1 cellular context compared by ENCODE assay signal in the genomic region with DNA sequence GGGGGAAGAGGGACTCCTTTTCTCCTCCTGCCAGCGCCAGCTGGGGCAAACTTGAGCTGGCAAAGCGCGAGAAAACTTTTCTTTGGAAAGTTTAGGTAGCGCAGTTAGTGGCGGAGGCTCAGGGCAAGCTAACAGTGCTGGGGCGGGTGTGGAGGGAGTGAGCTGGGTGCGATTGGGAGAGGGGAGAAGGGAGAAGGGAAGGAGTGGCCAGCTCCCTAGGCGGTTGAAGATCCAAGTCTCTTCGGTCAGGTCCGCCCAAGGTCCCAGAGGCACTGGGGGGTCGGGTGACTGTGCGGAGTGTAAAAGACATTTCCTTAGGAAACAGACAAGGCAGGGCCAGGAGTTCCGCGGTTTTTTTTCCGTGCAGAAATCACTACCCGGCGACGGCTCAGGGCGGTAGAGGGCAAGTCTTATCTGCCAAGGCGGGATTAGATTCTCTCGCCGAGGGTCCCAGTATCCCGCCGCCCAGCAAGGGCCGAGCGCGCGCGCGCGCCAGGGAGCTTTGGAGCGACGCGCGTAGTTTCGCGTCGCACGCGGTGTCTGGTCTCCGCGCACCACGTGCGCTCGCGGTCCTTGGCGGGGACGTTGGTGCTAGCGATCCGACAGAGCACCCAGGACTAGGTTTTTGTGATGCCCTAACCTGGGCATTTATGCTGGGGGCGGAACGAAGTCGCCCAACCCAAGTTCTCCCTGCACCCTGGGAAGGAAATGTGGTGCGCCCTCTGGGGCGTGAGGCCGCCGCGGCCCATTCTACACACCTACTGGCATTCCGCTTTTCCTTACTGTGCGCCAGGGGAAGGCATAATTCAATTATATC.
A peak's percentile ranks its signal among the peaks of the same experiment; 100 is the strongest.
TF ChIP-seq lines count a peak whose summit lies in the region.

No MANE protein-coding gene starts in this region.

TF ChIP-seq in WTC11, 78 proteins besides CTCF, POLR2A, EP300 and RAD21 (continued from another document and continues in another):
- TF ChIP-seq ZBTB43 (CRISPR knock-in tag; IDR thresholded peaks at IDR 0.05), result no peak
- TF ChIP-seq ZNF232 (CRISPR knock-in tag; IDR thresholded peaks at IDR 0.05), result no peak
- 0 out of 2 replicates have a peak, but pooled peaks have one; percentile 12 for TF ChIP-seq KAT7 (CRISPR knock-in tag; IDR thresholded peaks at IDR 0.05; ENCODE audit: borderline replicate concordance)
- TF ChIP-seq NR1H2 (CRISPR knock-in tag; IDR thresholded peaks at IDR 0.05), result no peak
- no peak for TF ChIP-seq TP53 (CRISPR knock-in tag; IDR thresholded peaks at IDR 0.05)
- TF ChIP-seq CDX4 (CRISPR knock-in tag; IDR thresholded peaks at IDR 0.05; ENCODE audit: borderline replicate concordance), result no peak
- no peak for TF ChIP-seq PRDM15 (CRISPR knock-in tag; IDR thresholded peaks at IDR 0.05)
- no peak for TF ChIP-seq ATF3 (CRISPR knock-in tag; conservative IDR thresholded peaks at IDR 0.05)
- TF ChIP-seq FOXK1 (CRISPR knock-in tag; IDR thresholded peaks at IDR 0.05), result no peak
- TF ChIP-seq, protein P1, sequence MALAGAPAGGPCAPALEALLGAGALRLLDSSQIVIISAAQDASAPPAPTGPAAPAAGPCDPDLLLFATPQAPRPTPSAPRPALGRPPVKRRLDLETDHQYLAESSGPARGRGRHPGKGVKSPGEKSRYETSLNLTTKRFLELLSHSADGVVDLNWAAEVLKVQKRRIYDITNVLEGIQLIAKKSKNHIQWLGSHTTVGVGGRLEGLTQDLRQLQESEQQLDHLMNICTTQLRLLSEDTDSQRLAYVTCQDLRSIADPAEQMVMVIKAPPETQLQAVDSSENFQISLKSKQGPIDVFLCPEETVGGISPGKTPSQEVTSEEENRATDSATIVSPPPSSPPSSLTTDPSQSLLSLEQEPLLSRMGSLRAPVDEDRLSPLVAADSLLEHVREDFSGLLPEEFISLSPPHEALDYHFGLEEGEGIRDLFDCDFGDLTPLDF (CRISPR knock-in tag; IDR thresholded peaks at IDR 0.05), result 0 out of 2 replicates have a peak, but pooled peaks have one; percentile 16
- TF ChIP-seq ZNF263 (CRISPR knock-in tag; IDR thresholded peaks at IDR 0.05; ENCODE audit: low read depth), result no peak
- TF ChIP-seq, protein P2, sequence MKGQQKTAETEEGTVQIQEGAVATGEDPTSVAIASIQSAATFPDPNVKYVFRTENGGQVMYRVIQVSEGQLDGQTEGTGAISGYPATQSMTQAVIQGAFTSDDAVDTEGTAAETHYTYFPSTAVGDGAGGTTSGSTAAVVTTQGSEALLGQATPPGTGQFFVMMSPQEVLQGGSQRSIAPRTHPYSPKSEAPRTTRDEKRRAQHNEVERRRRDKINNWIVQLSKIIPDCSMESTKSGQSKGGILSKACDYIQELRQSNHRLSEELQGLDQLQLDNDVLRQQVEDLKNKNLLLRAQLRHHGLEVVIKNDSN (CRISPR knock-in tag; IDR thresholded peaks at IDR 0.05), result peak; percentile 53; the same call in 1 of the 2 replicates
- TF ChIP-seq CBFB (CRISPR knock-in tag; IDR thresholded peaks at IDR 0.05; ENCODE audit: low read depth), result no peak
- TF ChIP-seq MYBL2 (CRISPR knock-in tag; IDR thresholded peaks at IDR 0.05), result peak; percentile 36; the same call in 1 of the 2 replicates
- TF ChIP-seq GTF2I (CRISPR knock-in tag; conservative IDR thresholded peaks at IDR 0.05), result no peak
- TF ChIP-seq, protein P3, sequence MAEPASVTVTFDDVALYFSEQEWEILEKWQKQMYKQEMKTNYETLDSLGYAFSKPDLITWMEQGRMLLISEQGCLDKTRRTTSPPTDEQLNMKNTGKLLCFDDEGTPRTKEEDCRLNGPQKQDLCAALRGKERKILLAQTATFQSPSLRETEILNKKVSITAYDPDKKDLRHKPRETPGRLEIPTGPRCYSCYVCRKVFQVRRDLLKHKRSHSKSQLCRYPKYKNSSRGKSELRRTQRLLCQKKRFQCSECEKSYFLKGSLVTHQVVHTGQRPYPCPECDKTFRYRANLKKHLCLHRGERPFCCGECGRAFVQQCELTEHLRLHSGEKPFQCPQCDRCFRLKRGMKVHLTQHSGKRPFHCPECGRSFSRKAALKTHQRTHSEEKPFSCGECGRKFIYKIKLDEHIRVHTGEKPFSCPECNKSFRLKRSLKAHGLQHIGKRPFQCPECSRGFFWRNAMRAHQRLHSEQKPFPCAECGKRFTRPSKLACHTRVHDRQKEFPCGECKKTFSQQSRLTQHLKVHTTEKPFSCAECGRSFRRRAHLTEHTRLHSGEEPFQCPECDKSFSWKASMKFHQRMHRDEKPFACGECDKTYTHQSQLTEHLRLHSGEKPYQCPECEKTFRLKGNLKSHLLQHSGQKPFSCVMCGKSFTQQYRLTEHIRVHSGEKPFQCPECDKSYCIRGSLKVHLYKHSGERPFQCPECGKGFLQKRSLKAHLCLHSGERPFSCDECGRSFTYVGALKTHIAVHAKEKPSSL (CRISPR knock-in tag; conservative IDR thresholded peaks at IDR 0.05), result no peak
- TF ChIP-seq ERG (CRISPR knock-in tag; IDR thresholded peaks at IDR 0.05), result no peak
- no peak for TF ChIP-seq NFYB (CRISPR knock-in tag; conservative IDR thresholded peaks at IDR 0.05; ENCODE audit: low read depth)
- TF ChIP-seq, protein P4, sequence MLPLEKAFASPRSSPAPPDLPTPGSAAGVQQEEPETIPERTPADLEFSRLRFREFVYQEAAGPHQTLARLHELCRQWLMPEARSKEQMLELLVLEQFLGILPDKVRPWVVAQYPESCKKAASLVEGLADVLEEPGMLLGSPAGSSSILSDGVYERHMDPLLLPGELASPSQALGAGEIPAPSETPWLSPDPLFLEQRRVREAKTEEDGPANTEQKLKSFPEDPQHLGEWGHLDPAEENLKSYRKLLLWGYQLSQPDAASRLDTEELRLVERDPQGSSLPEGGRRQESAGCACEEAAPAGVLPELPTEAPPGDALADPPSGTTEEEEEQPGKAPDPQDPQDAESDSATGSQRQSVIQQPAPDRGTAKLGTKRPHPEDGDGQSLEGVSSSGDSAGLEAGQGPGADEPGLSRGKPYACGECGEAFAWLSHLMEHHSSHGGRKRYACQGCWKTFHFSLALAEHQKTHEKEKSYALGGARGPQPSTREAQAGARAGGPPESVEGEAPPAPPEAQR (CRISPR knock-in tag; IDR thresholded peaks at IDR 0.05), result no peak
- TF ChIP-seq SOX15 (CRISPR knock-in tag; IDR thresholded peaks at IDR 0.05), result no peak
- no peak for TF ChIP-seq ZNF396 (CRISPR knock-in tag; IDR thresholded peaks at IDR 0.05; ENCODE audit: borderline replicate concordance)
- peak; percentile 29; the same call in 1 of the 2 replicates for TF ChIP-seq TEAD4 (CRISPR knock-in tag; IDR thresholded peaks at IDR 0.05)
- TF ChIP-seq STAT6 (CRISPR knock-in tag; conservative IDR thresholded peaks at IDR 0.05; ENCODE audit: low read depth), result no peak
- TF ChIP-seq AR (CRISPR knock-in tag; IDR thresholded peaks at IDR 0.05), result no peak
- TF ChIP-seq E2F4 (CRISPR knock-in tag; IDR thresholded peaks at IDR 0.05; ENCODE audit: borderline replicate concordance, low read depth), result no peak
- no peak for TF ChIP-seq ZNF121 (CRISPR knock-in tag; IDR thresholded peaks at IDR 0.05)
- TF ChIP-seq ZNF138 (CRISPR knock-in tag; conservative IDR thresholded peaks at IDR 0.05), result no peak
